Comparison of ENCODE assay signal across 1 cellular context in the genomic region with DNA sequence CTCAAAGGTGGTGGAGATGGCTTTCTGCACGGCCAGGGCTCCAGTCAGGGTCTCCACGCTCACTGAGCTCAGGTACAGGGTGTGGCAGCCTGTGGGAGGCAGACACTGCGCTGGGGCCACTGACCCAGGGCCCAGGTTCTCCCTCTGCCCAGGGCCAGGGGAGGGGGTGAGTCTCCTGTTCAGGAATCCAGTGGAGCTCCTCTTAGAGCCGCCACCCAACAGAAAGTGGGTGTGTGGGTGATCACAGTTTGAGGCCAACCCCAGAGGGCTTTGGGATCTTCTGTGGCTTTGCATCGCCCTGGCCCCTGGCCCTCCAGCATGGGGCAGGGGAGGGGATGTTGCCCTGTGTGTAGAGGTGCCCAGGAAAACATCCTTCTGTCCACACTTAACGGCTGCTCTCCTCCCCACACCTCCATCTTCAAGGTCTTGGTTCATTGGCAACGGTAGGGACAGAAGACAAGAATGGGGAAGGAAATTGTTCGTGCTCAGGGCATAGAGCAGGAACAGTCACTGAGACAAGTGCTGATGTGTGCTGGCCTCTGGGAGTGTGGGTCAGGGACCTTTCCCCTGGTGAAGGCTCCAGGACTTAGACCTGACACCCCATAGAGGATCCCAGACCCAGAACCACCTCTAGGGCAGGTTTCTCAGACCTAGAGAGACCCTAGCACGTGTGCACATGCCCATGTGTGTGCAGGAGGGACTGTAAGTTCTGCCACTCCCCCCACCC.
A peak's percentile ranks its signal among the peaks of the same experiment; 100 is the strongest.
TF ChIP-seq lines count a peak whose summit lies in the region.

No MANE protein-coding gene starts in this region.

TF ChIP-seq in HepG2, 621 proteins besides CTCF, POLR2A, EP300 and RAD21:
- TF ChIP-seq, protein P1, sequence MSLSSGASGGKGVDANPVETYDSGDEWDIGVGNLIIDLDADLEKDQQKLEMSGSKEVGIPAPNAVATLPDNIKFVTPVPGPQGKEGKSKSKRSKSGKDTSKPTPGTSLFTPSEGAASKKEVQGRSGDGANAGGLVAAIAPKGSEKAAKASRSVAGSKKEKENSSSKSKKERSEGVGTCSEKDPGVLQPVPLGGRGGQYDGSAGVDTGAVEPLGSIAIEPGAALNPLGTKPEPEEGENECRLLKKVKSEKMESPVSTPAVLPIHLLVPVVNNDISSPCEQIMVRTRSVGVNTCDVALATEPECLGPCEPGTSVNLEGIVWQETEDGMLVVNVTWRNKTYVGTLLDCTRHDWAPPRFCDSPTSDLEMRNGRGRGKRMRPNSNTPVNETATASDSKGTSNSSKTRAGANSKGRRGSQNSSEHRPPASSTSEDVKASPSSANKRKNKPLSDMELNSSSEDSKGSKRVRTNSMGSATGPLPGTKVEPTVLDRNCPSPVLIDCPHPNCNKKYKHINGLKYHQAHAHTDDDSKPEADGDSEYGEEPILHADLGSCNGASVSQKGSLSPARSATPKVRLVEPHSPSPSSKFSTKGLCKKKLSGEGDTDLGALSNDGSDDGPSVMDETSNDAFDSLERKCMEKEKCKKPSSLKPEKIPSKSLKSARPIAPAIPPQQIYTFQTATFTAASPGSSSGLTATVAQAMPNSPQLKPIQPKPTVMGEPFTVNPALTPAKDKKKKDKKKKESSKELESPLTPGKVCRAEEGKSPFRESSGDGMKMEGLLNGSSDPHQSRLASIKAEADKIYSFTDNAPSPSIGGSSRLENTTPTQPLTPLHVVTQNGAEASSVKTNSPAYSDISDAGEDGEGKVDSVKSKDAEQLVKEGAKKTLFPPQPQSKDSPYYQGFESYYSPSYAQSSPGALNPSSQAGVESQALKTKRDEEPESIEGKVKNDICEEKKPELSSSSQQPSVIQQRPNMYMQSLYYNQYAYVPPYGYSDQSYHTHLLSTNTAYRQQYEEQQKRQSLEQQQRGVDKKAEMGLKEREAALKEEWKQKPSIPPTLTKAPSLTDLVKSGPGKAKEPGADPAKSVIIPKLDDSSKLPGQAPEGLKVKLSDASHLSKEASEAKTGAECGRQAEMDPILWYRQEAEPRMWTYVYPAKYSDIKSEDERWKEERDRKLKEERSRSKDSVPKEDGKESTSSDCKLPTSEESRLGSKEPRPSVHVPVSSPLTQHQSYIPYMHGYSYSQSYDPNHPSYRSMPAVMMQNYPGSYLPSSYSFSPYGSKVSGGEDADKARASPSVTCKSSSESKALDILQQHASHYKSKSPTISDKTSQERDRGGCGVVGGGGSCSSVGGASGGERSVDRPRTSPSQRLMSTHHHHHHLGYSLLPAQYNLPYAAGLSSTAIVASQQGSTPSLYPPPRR (CRISPR knock-in tag; IDR thresholded peaks at IDR 0.05; ENCODE audit: borderline replicate concordance), result 0 out of 2 replicates have a peak, but pooled peaks have one; percentile 10
- TF ChIP-seq ZNF335 (CRISPR knock-in tag; IDR thresholded peaks at IDR 0.05) (no peak), MLXIP (CRISPR knock-in tag; IDR thresholded peaks at IDR 0.05; ENCODE audit: borderline replicate concordance) (no peak)
TF ChIP-seq in HepG2: peak in this region for 1.
